1 cellular context compared by ENCODE assay signal in genomic region chr7:39811161-39811614, GRCh38.
A peak's percentile ranks its signal among the peaks of the same experiment; 100 is the strongest.
TF ChIP-seq lines count a peak whose summit lies in the region.

No MANE protein-coding gene starts in this region.

TF ChIP-seq in K562, 482 proteins besides CTCF, POLR2A, EP300 and RAD21 (continued from another document):
- TF ChIP-seq ZMIZ1 (IDR thresholded peaks at IDR 0.05; ENCODE audit: low read depth in 2 of 2, low read length in 2 of 2) (no peak), MEIS2 (IDR thresholded peaks at IDR 0.05; ENCODE audit: partially characterized antibody) (peak; percentile 99), PKNOX1 (IDR thresholded peaks at IDR 0.05) (peak; percentile 96), ZEB2 (IDR thresholded peaks at IDR 0.05) (no peak), BRF2 (IDR thresholded peaks at IDR 0.05; ENCODE audit: borderline replicate concordance, insufficient read depth, insufficient read length) (no peak), XRCC5 (IDR thresholded peaks at IDR 0.05; ENCODE audit: low read depth, low read length) (no peak), ZKSCAN8 (CRISPR knock-in tag; IDR thresholded peaks at IDR 0.05) (no peak), GATA2 (CRISPR knock-in tag; IDR thresholded peaks at IDR 0.05) (peak; percentile 29; the same call in 1 of the 2 replicates), CBFA2T3 (IDR thresholded peaks at IDR 0.05) (peak; percentile 30; the same call in 1 of the 2 replicates), ELF4 (CRISPR knock-in tag; IDR thresholded peaks at IDR 0.05) (no peak), DEAF1 (CRISPR knock-in tag; IDR thresholded peaks at IDR 0.05) (no peak), TEAD4 (IDR thresholded peaks at IDR 0.05; ENCODE audit: low read length) (no peak), TEAD4 (CRISPR knock-in tag; IDR thresholded peaks at IDR 0.05; ENCODE audit: borderline replicate concordance) (no peak), SAP30 (IDR thresholded peaks at IDR 0.05; ENCODE audit: borderline replicate concordance, insufficient read depth, low read depth, low read length, poor library complexity, severe bottlenecking) (no peak), PBX2 (CRISPR knock-in tag; IDR thresholded peaks at IDR 0.05; ENCODE audit: low read depth) (peak; percentile 87), PBX2 (tag; conservative IDR thresholded peaks at IDR 0.05; ENCODE audit: low read depth) (peak; percentile 96), NFIX (CRISPR knock-in tag; IDR thresholded peaks at IDR 0.05; ENCODE audit: low read depth) (0 out of 2 replicates have a peak, but pooled peaks have one; percentile 11), SMARCE1 (IDR thresholded peaks at IDR 0.05) (peak; percentile 40; the same call in 1 of the 2 replicates), CTBP1 (IDR thresholded peaks at IDR 0.05; ENCODE audit: borderline replicate concordance) (peak; percentile 77), CXXC5 (CRISPR knock-in tag; IDR thresholded peaks at IDR 0.05) (peak; percentile 84), NFIC (IDR thresholded peaks at IDR 0.05) (peak; percentile 95), HMBOX1 (IDR thresholded peaks at IDR 0.05) (peak; percentile 59), MTA1 (IDR thresholded peaks at IDR 0.05; ENCODE audit: borderline replicate concordance) (no peak), ARID1B (IDR thresholded peaks at IDR 0.05) (0 out of 2 replicates have a peak, but pooled peaks have one; percentile 11)
